8 cellular contexts compared by ENCODE assay signal in the genomic region with DNA sequence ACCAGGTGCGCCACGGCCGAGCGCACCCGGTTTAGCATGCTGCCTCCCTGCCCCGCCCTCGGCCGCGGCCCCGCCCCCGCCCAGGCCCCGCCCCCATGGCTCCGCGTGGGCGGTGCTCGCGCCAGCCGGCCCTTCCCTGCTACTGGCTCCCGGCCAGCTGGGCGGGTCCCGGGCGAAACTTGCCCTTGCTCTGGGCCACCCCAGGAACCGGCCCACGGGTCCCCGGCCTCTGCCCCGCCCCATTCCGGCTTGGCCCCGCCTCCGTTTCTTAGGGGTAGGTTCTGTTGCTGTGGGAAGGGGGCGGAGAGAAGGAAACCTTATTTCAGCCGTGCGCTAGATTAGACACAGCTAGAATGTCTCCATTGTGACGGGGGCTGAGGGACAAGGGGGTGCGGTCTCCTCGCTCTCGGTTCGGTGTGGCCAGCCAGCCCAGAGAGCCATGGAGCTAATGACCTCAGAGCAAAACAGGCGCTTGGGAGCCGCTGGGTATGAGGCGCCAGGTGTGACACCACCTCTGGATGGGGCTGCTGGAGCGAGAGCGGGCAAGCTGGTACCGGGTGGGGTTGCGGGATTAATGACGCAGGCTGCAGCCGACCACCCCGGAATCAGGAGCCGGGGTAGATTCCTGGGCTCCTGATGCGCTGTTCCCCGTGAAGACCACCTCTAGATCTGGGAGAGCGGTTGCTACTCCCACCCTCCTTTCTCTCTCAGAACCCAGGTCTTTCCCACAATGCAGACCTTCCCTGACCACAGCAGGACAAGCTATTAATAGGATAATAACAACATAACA. TPM values are rescaled to one million over a fixed set of nuclear protein-coding genes. Genes with fewer than 3 reads are reported as not detected.
DNase-seq lines count a peak whose midpoint lies in the region; ATAC-seq and TF ChIP-seq lines count a peak whose summit lies in the region.

A gene with protein sequence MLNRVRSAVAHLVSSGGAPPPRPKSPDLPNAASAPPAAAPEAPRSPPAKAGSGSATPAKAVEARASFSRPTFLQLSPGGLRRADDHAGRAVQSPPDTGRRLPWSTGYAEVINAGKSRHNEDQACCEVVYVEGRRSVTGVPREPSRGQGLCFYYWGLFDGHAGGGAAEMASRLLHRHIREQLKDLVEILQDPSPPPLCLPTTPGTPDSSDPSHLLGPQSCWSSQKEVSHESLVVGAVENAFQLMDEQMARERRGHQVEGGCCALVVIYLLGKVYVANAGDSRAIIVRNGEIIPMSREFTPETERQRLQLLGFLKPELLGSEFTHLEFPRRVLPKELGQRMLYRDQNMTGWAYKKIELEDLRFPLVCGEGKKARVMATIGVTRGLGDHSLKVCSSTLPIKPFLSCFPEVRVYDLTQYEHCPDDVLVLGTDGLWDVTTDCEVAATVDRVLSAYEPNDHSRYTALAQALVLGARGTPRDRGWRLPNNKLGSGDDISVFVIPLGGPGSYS (minus strand): TSS at position 69 of the 790 bp plus-strand sequence. CDS start 31 bp downstream, at position 38.

- H3K27ac ChIP-seq in BLaER1 treated with 17β-estradiol and CSF1 and Interleukin-3, amounts not matched to agents 10 nM and 100 nM, result peak within 1 kb of the TSS in 6 of 11 experiments; percentile 6 to 46 (median 20); a peak in 6 of 22 replicates
- peak within 1 kb of the TSS; percentile 22 for H3K27ac ChIP-seq in duodenal mucosa (ENCODE audit: low read depth, low read length)

- TF ChIP-seq POLR2A in lower leg skin (IDR thresholded peaks at IDR 0.05), result no peak

- peak within 1 kb of the TSS; percentile 97 to 100 (median 100) for H3K4me2 ChIP-seq in BLaER1 treated with 17β-estradiol and CSF1 and Interleukin-3, amounts not matched to agents 10 nM and 100 nM

- peak within 1 kb of the TSS; percentile 64 to 80 (median 67) for H3K4me3 ChIP-seq in BLaER1 treated with 17β-estradiol and CSF1 and Interleukin-3, amounts not matched to agents 10 nM and 100 nM
- H3K4me3 ChIP-seq in duodenal mucosa (ENCODE audit: low read depth in 1 of 2, low read length in 2 of 2), result peak within 1 kb of the TSS; percentile 77 to 79
- H3K4me3 ChIP-seq in lower leg skin (ENCODE audit: low read depth, poor library complexity, severe bottlenecking), result peak within 1 kb of the TSS; percentile 34

- no peaks in the 10 kb centered on the region for H3K9me3 ChIP-seq in BLaER1 treated with 17β-estradiol and CSF1 and Interleukin-3, amounts not matched to agents 10 nM and 100 nM (replicated peaks in 1 of 11)
- no peaks in the 10 kb centered on the region for H3K9me3 ChIP-seq in duodenal mucosa (ENCODE audit: control insufficient read depth in 1 of 2, low read length in 2 of 2)

- DNase-seq in GM19240 (ENCODE audit: insufficient read length, low spot score) (peak; percentile 96), NCI-H748 (lab: John Stamatoyannopoulos, UW; ENCODE audit: unreplicated experiment) (peak; percentile 91), lower leg skin (ENCODE audit: low spot score in 2 of 2) (peak; percentile 98 to 100)
- peak; percentile 97 to 98 for DNase-seq in activated CD4-positive, alpha-beta T cell treated with anti-CD3 and anti-CD28 coated beads, Interleukin-2, amount 50 U/mL, for 4 hours
- DNase-seq in stimulated activated CD4-positive, alpha-beta T cell treated with anti-CD3 and anti-CD28 coated beads, Interleukin-4, amount 100 ng/mL, for 1 hour, result peak; percentile 92

- WGBS in lower leg skin, 2 donors, result 0 to 1% methylated on average over 17 to 45 of the region's 51 CpGs

- intact Hi-C loops in lower leg skin (cut with DNase I; ENCODE audit: low total_unique reads), result no loop called here

- ATAC-seq in HG03432 (IDR thresholded peaks at IDR 0.05; ENCODE audit: unreplicated experiment), result peak; percentile 78

- H3K36me3 ChIP-seq in BLaER1 treated with 17β-estradiol and CSF1 and Interleukin-3, amounts not matched to agents 10 nM and 100 nM, result no peaks in the 10 kb centered on the region
- H3K36me3 ChIP-seq in duodenal mucosa (ENCODE audit: control insufficient read depth in 1 of 2, insufficient read depth in 2 of 2, low read length in 2 of 2), result no peaks in the 10 kb centered on the region

- peak within 1 kb of the TSS; percentile 52 to 73 (median 67) for H3K9ac ChIP-seq in BLaER1 treated with 17β-estradiol and CSF1 and Interleukin-3, amounts not matched to agents 10 nM and 100 nM
- peak within 1 kb of the TSS; percentile 59 to 82 for H3K9ac ChIP-seq in duodenal mucosa (ENCODE audit: low read depth in 1 of 2, low read length in 2 of 2)

- peaks cover 30 to 60% (median 53%) of the 10 kb centered on the region in 10 experiments for H3K4me1 ChIP-seq in BLaER1 treated with 17β-estradiol and CSF1 and Interleukin-3, amounts not matched to agents 10 nM and 100 nM
- peaks cover 18 to 21% of the 10 kb centered on the region in 2 donors for H3K4me1 ChIP-seq in duodenal mucosa (ENCODE audit: control insufficient read depth in 1 of 2, insufficient read depth in 2 of 2, low read length in 2 of 2)

- TF ChIP-seq CTCF in lower leg skin (IDR thresholded peaks at IDR 0.05), result no peak

- H4K20me1 ChIP-seq in BLaER1 treated with 17β-estradiol and CSF1 and Interleukin-3, amounts not matched to agents 10 nM and 100 nM, result peaks cover 0 to 18% (median 10%) of the 10 kb centered on the region in 11 experiments; a peak in 15 of 22 replicates

- H3K27me3 ChIP-seq in BLaER1 treated with 17β-estradiol and CSF1 and Interleukin-3, amounts not matched to agents 10 nM and 100 nM, result peaks cover 0 to 18% (median 11%) of the 10 kb centered on the region in 11 experiments; a peak in 17 of 22 replicates
- peaks cover 6 to 14% of the 10 kb centered on the region in 2 donors for H3K27me3 ChIP-seq in duodenal mucosa (ENCODE audit: control insufficient read depth in 1 of 2, insufficient read depth in 2 of 2, low read length in 2 of 2)

RNA-seq across cellular contexts. Expression of the gene that starts here (rescaled TPM):
- 10 to 100 TPM; 11.9 to 16.5 (median 13.9) TPM for total RNA-seq in lower leg skin

Comparison
In these comparisons a context has a peak if more than half of its experiments do, and no peak if none do; other contexts are left out.
1. Peak in every context shown above with its lines: DNase-seq, ATAC-seq, H3K4me3 ChIP-seq and H3K27ac ChIP-seq.